ENCODE assay signal across 6 cellular contexts in genomic region chr11:62592216-62592815, GRCh38. TPM values are rescaled to one million over a fixed set of nuclear protein-coding genes. Genes with fewer than 3 reads are reported as not detected.
DNase-seq lines count a peak whose midpoint lies in the region; ATAC-seq, FAIRE-seq and TF ChIP-seq lines count a peak whose summit lies in the region.

No MANE protein-coding gene starts in this region.

- H3K4me2 ChIP-seq in neuronal stem cell (ENCODE audit: insufficient read depth, low read length, poor library complexity, severe bottlenecking), result peak overlapping the region; percentile 74

- DNase-seq in HL-60 (ENCODE audit: low read depth in 1 of 2, low spot score in 1 of 2) (no peak), bronchial epithelial cell (ENCODE audit: low read depth) (no peak), neuronal stem cell (ENCODE audit: low spot score) (no peak)
- DNase-seq in stimulated activated CD4-positive, alpha-beta T cell treated with anti-CD3 and anti-CD28 coated beads, Interleukin-2, amount 100 ng/mL, for 48 hours, result no peak
- no peak for DNase-seq in stimulated activated naive CD4-positive, alpha-beta T cell (lab: John Stamatoyannopoulos, UW)

- H3K27ac ChIP-seq in HL-60 (replicated peaks), result peak overlapping the region; percentile 88
- H3K27ac ChIP-seq in neuronal stem cell (replicated peaks; ENCODE audit: low read length), result peak overlapping the region; percentile 74

- no peak overlapping the region for H3K4ac ChIP-seq in neuronal stem cell (ENCODE audit: low read length)

- peak overlapping the region; percentile 81 for H3K9ac ChIP-seq in neuronal stem cell (ENCODE audit: low read depth, low read length, poor library complexity)

- no peak for ATAC-seq in HG02763 (IDR thresholded peaks at IDR 0.05; ENCODE audit: unreplicated experiment)

- H2BK5ac ChIP-seq in neuronal stem cell (ENCODE audit: low read length), result peak overlapping the region; percentile 30

- H3K27me3 ChIP-seq in HL-60 (ENCODE audit: insufficient read depth, poor library complexity, severe bottlenecking), result no peaks in the 10 kb centered on the region
- no peaks in the 10 kb centered on the region for H3K27me3 ChIP-seq in bronchial epithelial cell (ENCODE audit: control insufficient read depth, insufficient read depth, low read length)
- no peaks in the 10 kb centered on the region for H3K27me3 ChIP-seq in neuronal stem cell (ENCODE audit: control insufficient read depth in 3 of 3, insufficient read depth in 3 of 3, low read depth in 1 of 3, low read length in 3 of 3)

- H2BK120ac ChIP-seq in neuronal stem cell (ENCODE audit: low read depth, low read length), result no peak overlapping the region

- TF ChIP-seq CTCF in HL-60 (IDR thresholded peaks at IDR 0.05; ENCODE audit: insufficient read depth, low read length), result no peak
- no peak for TF ChIP-seq CTCF in bronchial epithelial cell (IDR thresholded peaks at IDR 0.05; ENCODE audit: insufficient read depth, low read length, severe bottlenecking)

- H3K18ac ChIP-seq in neuronal stem cell (ENCODE audit: low read length), result peak overlapping the region; percentile 86

- no peak overlapping the region for H3K14ac ChIP-seq in neuronal stem cell (ENCODE audit: low read length)

- H3K36me3 ChIP-seq in bronchial epithelial cell (ENCODE audit: control insufficient read depth, insufficient read depth, low read length) (peaks cover 23% of the 10 kb centered on the region), neuronal stem cell (replicated peaks in 1 of 2; ENCODE audit: control insufficient read depth in 2 of 2, insufficient read depth in 2 of 2, low read length in 2 of 2) (peaks cover 43 to 66% of the 10 kb centered on the region in 2 donors)

- H3K9me3 ChIP-seq in neuronal stem cell (replicated peaks in 1 of 2; ENCODE audit: control insufficient read depth in 2 of 2, insufficient read depth in 1 of 2, low read depth in 1 of 2, low read length in 2 of 2), result no peaks in the 10 kb centered on the region

- H3K4me1 ChIP-seq in neuronal stem cell (ENCODE audit: control insufficient read depth in 2 of 2, insufficient read depth in 1 of 2, low read depth in 1 of 2, low read length in 2 of 2), result peaks cover 7 to 8% of the 10 kb centered on the region in 2 donors

- no CpG with 5 or more reads among the region's 11 CpGs for WGBS in neuronal stem cell (ENCODE audit: extremely low coverage in 2 of 2, insufficient read length in 2 of 2, insufficient replicate concordance in 1 of 2), 2 donors

- H3K79me1 ChIP-seq in neuronal stem cell (ENCODE audit: low read depth, low read length), result peaks cover 3% of the 10 kb centered on the region

- no peak overlapping the region for H3K23ac ChIP-seq in neuronal stem cell (ENCODE audit: low read depth, low read length, poor library complexity)

- no peak overlapping the region for H4K91ac ChIP-seq in neuronal stem cell (ENCODE audit: low read depth, low read length, poor library complexity)

- FAIRE-seq in bronchial epithelial cell (lab: Jason Lieb, UNC), result no peak

- H2AK5ac ChIP-seq in neuronal stem cell (ENCODE audit: low read depth, low read length), result peak overlapping the region; percentile 16

- peak overlapping the region; percentile 82 for H2AFZ ChIP-seq in neuronal stem cell (ENCODE audit: low read length)

- H2BK15ac ChIP-seq in neuronal stem cell (ENCODE audit: low read length), result no peak overlapping the region

- H3K4me3 ChIP-seq in HL-60 (replicated peaks; ENCODE audit: insufficient read depth, low read length) (peak overlapping the region; percentile 41), bronchial epithelial cell (ENCODE audit: low read depth, low read length) (peak overlapping the region; percentile 37), neuronal stem cell (ENCODE audit: low read length in 2 of 2) (peak overlapping the region; percentile 75 to 80)

- H4K8ac ChIP-seq in neuronal stem cell (ENCODE audit: low read depth, low read length), result no peak overlapping the region

- H2BK12ac ChIP-seq in neuronal stem cell (ENCODE audit: low read length), result peak overlapping the region; percentile 82

RNA-seq across cellular contexts. Expression of gene TUT1, which starts 1.0 kb away (rescaled TPM):
- total RNA-seq in bronchial epithelial cell, result 7.0 and 9.5 TPM in 2 replicates
- polyA plus RNA-seq in neuronal stem cell (2013, experiment 1 of 2), result 14.3 TPM
- 14.6 TPM for polyA plus RNA-seq in neuronal stem cell (2013, experiment 2 of 2)

RNA-seq across cellular contexts. Expression of gene MTA2, which starts 9.3 kb away (rescaled TPM):
- total RNA-seq in bronchial epithelial cell, result 150 and 162 TPM in 2 replicates
- polyA plus RNA-seq in neuronal stem cell (2013, experiment 1 of 2), result 61.4 TPM
- polyA plus RNA-seq in neuronal stem cell (2013, experiment 2 of 2), result 60.5 TPM

RNA-seq across cellular contexts. Expression of gene EEF1G, which starts 18.6 kb away (rescaled TPM):
- total RNA-seq in bronchial epithelial cell, result 2,058 and 2,441 TPM in 2 replicates
- 2,514 TPM for polyA plus RNA-seq in neuronal stem cell (2013, experiment 1 of 2)
- polyA plus RNA-seq in neuronal stem cell (2013, experiment 2 of 2), result 2,457 TPM

RNA-seq across cellular contexts. Expression of gene EML3, which starts 20.3 kb away (rescaled TPM):
- total RNA-seq in bronchial epithelial cell, result 10.0 and 11.1 TPM in 2 replicates
- polyA plus RNA-seq in neuronal stem cell (2013, experiment 1 of 2), result 22.2 TPM
- 21.7 TPM for polyA plus RNA-seq in neuronal stem cell (2013, experiment 2 of 2)

RNA-seq across cellular contexts. Expression of gene ROM1, which starts 20.7 kb away (rescaled TPM):
- 2.6 and 2.8 TPM in 2 replicates for total RNA-seq in bronchial epithelial cell
- 0.95 TPM for polyA plus RNA-seq in neuronal stem cell (2013, experiment 1 of 2)
- 0.58 TPM for polyA plus RNA-seq in neuronal stem cell (2013, experiment 2 of 2)
